8 cellular contexts compared by ENCODE assay signal in genomic region chr17:7436556-7437368, GRCh38. TPM values are rescaled to one million over a fixed set of nuclear protein-coding genes. Genes with fewer than 3 reads are reported as not detected.
DNase-seq lines count a peak whose midpoint lies in the region; ATAC-seq and TF ChIP-seq lines count a peak whose summit lies in the region.

No MANE protein-coding gene starts in this region.

- CTCF ChIA-PET in AG04449 (lab: Yijun Ruan, JAX), result interaction anchor here (0.6 to 5.3 kb wide), 36 partner anchors 11 to 391 kb away, joined by 3 to 62 read pairs (median 5); partner anchors contain the start of genes CHRNB1, NLGN2, PLSCR3 and SENP3

- H3K36me3 ChIP-seq in kidney epithelial cell (ENCODE audit: control insufficient read depth, insufficient read depth, low read length), result no peaks in the 10 kb centered on the region

- ATAC-seq in GM19025 (IDR thresholded peaks at IDR 0.05; ENCODE audit: low read depth, unreplicated experiment) (peak; percentile 42), GM19328 (IDR thresholded peaks at IDR 0.05; ENCODE audit: unreplicated experiment) (no peak)

- peak; percentile 76 for TF ChIP-seq CTCF in AG04449 (IDR thresholded peaks at IDR 0.05; ENCODE audit: insufficient read depth, low read length, missing control alignments)
- TF ChIP-seq CTCF in kidney epithelial cell (IDR thresholded peaks at IDR 0.05; ENCODE audit: insufficient read depth, low read length, poor library complexity, severe bottlenecking), result peak; percentile 64

- no peak for DNase-seq in AG04449 (ENCODE audit: low read depth, low spot score)
- DNase-seq in NCI-H2227 treated with DMSO at 0.1 percent for 48 hours (lab: John Stamatoyannopoulos, UW), result peak; percentile 35
- peak; percentile 76 for DNase-seq in activated CD4-positive, alpha-beta T cell treated with anti-CD3 and anti-CD28 coated beads for 1 hour
- DNase-seq in cerebellum (ENCODE audit: low spot score), result peak; percentile 79
- no peak for DNase-seq in kidney epithelial cell (ENCODE audit: low read depth)
- peak; percentile 69 to 76 for DNase-seq in stimulated activated CD4-positive, alpha-beta T cell treated with anti-CD3 and anti-CD28 coated beads, Interleukin-15, amount 100 ng/mL, for 1 hour (ENCODE audit: low read depth in 1 of 2, low spot score in 1 of 2)

- H3K27me3 ChIP-seq in kidney epithelial cell (ENCODE audit: control insufficient read depth, insufficient read depth, low read length), result peaks cover 2% of the 10 kb centered on the region

- POLR2A ChIA-PET in AG04449 (lab: Yijun Ruan, JAX), result interaction anchor here (0.5 to 2.9 kb wide), 8 partner anchors 8 to 54 kb away, joined by 3 to 19 read pairs (median 4); partner anchors contain the start of genes PLSCR3, POLR2A, SPEM3 and TMEM256

- H3K4me3 ChIP-seq in AG04449 (ENCODE audit: low read depth, low read length) (peak overlapping the region; percentile 56), kidney epithelial cell (ENCODE audit: low read depth, low read length) (peak overlapping the region; percentile 73)

RNA-seq across cellular contexts. Expression of gene TMEM102, which starts 1.5 kb away (rescaled TPM):
- total RNA-seq in cerebellum, result 1.2 TPM
- 31.7 and 34.9 TPM in 2 replicates for total RNA-seq in kidney epithelial cell

RNA-seq across cellular contexts. Expression of gene FGF11, which starts 2.5 kb away (rescaled TPM):
- total RNA-seq in cerebellum (7.3 TPM), kidney epithelial cell (1.5 and 1.8 TPM in 2 replicates)

RNA-seq across cellular contexts. Expression of gene CHRNB1, which starts 8.1 kb away (rescaled TPM):
- 12.5 TPM for total RNA-seq in cerebellum
- total RNA-seq in kidney epithelial cell, result 19.0 and 21.6 TPM in 2 replicates

RNA-seq across cellular contexts. Expression of gene SPEM3, which starts 8.1 kb away (rescaled TPM):
- total RNA-seq in cerebellum (not detected), kidney epithelial cell (not detected in 2 replicates)

RNA-seq across cellular contexts. Expression of gene SPEM2, which starts 11.3 kb away (rescaled TPM):
- total RNA-seq in cerebellum (not detected), kidney epithelial cell (not detected in 2 replicates)

Comparison
In these comparisons a context has a peak if more than half of its experiments do, and no peak if none do; other contexts are left out.
1. DNase-seq: peak in NCI-H2227 treated with DMSO at 0.1 percent for 48 hours (single experiment), activated CD4-positive, alpha-beta T cell treated with anti-CD3 and anti-CD28 coated beads for 1 hour (single experiment), cerebellum (single experiment) and stimulated activated CD4-positive, alpha-beta T cell treated with anti-CD3 and anti-CD28 coated beads, Interleukin-15, amount 100 ng/mL, for 1 hour (2 of 2); none in AG04449 (single experiment) and kidney epithelial cell (single experiment).
2. RNA of gene TMEM102, which starts 1.5 kb away (total RNA-seq): 31.7 to 34.9 TPM in kidney epithelial cell; 1.2 TPM in cerebellum (single experiment); every median in the first group is over 10 times any median in the second.